8 cellular contexts compared by ENCODE assay signal in genomic region chr10:99430116-99430450, GRCh38. TPM values are rescaled to one million over a fixed set of nuclear protein-coding genes. Genes with fewer than 3 reads are reported as not detected.
A peak's percentile ranks its signal among the peaks of the same experiment; 100 is the strongest.
DNase-seq lines count a peak whose midpoint lies in the region; TF ChIP-seq lines count a peak whose summit lies in the region.

No MANE protein-coding gene starts in this region.

- POLR2A ChIA-PET in HEK293 (lab: Yijun Ruan, JAX) (interaction anchor here (0.5 to 2.1 kb wide), 22 partner anchors 9 to 302 kb away, joined by 3 to 20 read pairs (median 4); partner anchors contain the start of genes CNNM1, COX15, CUTC and ENTPD7), SK-N-SH (lab: Yijun Ruan, JAX) (interaction anchor here (0.9 to 2.1 kb wide), 6 partner anchors 16 to 302 kb away, joined by 3 to 6 read pairs (median 3); partner anchors contain the start of genes CNNM1, CUTC and SLC25A28)

- TF ChIP-seq CTCF in HEK293 (tag by site-specific recombination; IDR thresholded peaks at IDR 0.05): no peak
- TF ChIP-seq CTCF in SK-N-SH (IDR thresholded peaks at IDR 0.05): peak; percentile 16
- TF ChIP-seq CTCF in fibroblast of villous mesenchyme (IDR thresholded peaks at IDR 0.05; ENCODE audit: insufficient read depth, low read depth, low read length): no peak

- H3K9me3 ChIP-seq in ES-I3 (ENCODE audit: control insufficient read depth, insufficient read depth, low read length) (no peaks in the 10 kb centered on the region), HEK293 (ENCODE audit: control insufficient read depth, insufficient read depth, low read depth, low read length) (no peaks in the 10 kb centered on the region), SK-N-SH (no peaks in the 10 kb centered on the region)

- no peaks in the 10 kb centered on the region for H3K9me2 ChIP-seq in SK-N-SH

- peaks cover 4% of the 10 kb centered on the region; the same call in 1 of the 2 replicates for H3K4me1 ChIP-seq in ES-I3 (ENCODE audit: insufficient read depth, low read length)
- peaks cover 9% of the 10 kb centered on the region; the same call in 1 of the 2 replicates for H3K4me1 ChIP-seq in HEK293 (ENCODE audit: control insufficient read depth, insufficient read depth, low read length)
- H3K4me1 ChIP-seq in SK-N-SH (ENCODE audit: control insufficient read depth in 1 of 2, insufficient read depth in 2 of 2, low read depth in 1 of 2, low read length in 1 of 2): peaks cover 8 to 10% of the 10 kb centered on the region in 2 experiments; a peak in 2 of 4 replicates
- H3K4me1 ChIP-seq in rectal smooth muscle tissue (ENCODE audit: control insufficient read depth, insufficient read depth, low read length): peaks cover 22% of the 10 kb centered on the region

- peaks cover 3% of the 10 kb centered on the region for H3F3A ChIP-seq in SK-N-SH (replicated peaks; ENCODE audit: insufficient read depth)

- H3K79me2 ChIP-seq in SK-N-SH (ENCODE audit: insufficient read depth): peaks cover 53% of the 10 kb centered on the region

- H3K4me2 ChIP-seq in SK-N-SH: peak overlapping the region; percentile 94

- TF ChIP-seq EP300 in SK-N-SH (IDR thresholded peaks at IDR 0.05; ENCODE audit: borderline replicate concordance in 1 of 2, low read depth in 1 of 2, low read length in 1 of 2): no peak

- no peaks in the 10 kb centered on the region for H3K27me3 ChIP-seq in SK-N-SH (ENCODE audit: insufficient read depth)
- H3K27me3 ChIP-seq in rectal smooth muscle tissue (ENCODE audit: control insufficient read depth, insufficient read depth, low read length): no peaks in the 10 kb centered on the region

- no peak for TF ChIP-seq RAD21 in SK-N-SH (IDR thresholded peaks at IDR 0.05; ENCODE audit: low read length)

- peak overlapping the region; percentile 99 for H2AFZ ChIP-seq in SK-N-SH (ENCODE audit: low read depth)

- DNase-seq in SK-N-SH (no peak), fibroblast of villous mesenchyme (ENCODE audit: low read depth) (no peak), NCI-H128 (lab: John Stamatoyannopoulos, UW; ENCODE audit: unreplicated experiment) (no peak), GM19238 (ENCODE audit: insufficient read length, low spot score) (no peak), middle frontal gyrus (ENCODE audit: extremely low spot score, low spot score) (no peak)

- H3K4me3 ChIP-seq in HEK293 (ENCODE audit: low read depth, low read length) (peak overlapping the region; percentile 87), SK-N-SH (ENCODE audit: low read depth in 2 of 2, low read length in 1 of 2) (peak overlapping the region; percentile 98), fibroblast of villous mesenchyme (ENCODE audit: low read depth, low read length) (peak overlapping the region; percentile 99), rectal smooth muscle tissue (ENCODE audit: low read length) (peak overlapping the region; percentile 93)

- H4K20me1 ChIP-seq in SK-N-SH (ENCODE audit: insufficient read depth): no peaks in the 10 kb centered on the region

- CTCF ChIA-PET in HEK293 (lab: Yijun Ruan, JAX): interaction anchor here (0.7 to 2.2 kb wide), 5 partner anchors 18 to 183 kb away, joined by 3 to 7 read pairs (median 4); no protein-coding TSS in a partner anchor
- CTCF ChIA-PET in SK-N-SH (lab: Yijun Ruan, JAX): interaction anchor here (1.0 to 3.0 kb wide), 6 partner anchors 30 to 416 kb away, joined by 3 to 12 read pairs (median 4); no protein-coding TSS in a partner anchor

- H3K27ac ChIP-seq in HEK293 (ENCODE audit: extremely low read depth, low read depth, low read length): peak overlapping the region; percentile 59; the same call in 1 of the 2 replicates
- peak overlapping the region; percentile 36 to 49; a peak in 3 of 4 replicates for H3K27ac ChIP-seq in SK-N-SH (ENCODE audit: low read depth in 2 of 2, low read length in 1 of 2)
- peak overlapping the region; percentile 80 for H3K27ac ChIP-seq in rectal smooth muscle tissue (ENCODE audit: low read depth, low read length)

- H3K9ac ChIP-seq in ES-I3 (ENCODE audit: low read depth, low read length) (peak overlapping the region; percentile 86), SK-N-SH (peak overlapping the region; percentile 88), rectal smooth muscle tissue (ENCODE audit: low read length) (peak overlapping the region; percentile 77)

- 0 out of 2 replicates have a peak, but pooled peaks cover 2% of the 10 kb centered on the region for H3K36me3 ChIP-seq in ES-I3 (ENCODE audit: insufficient read depth, low read length)
- H3K36me3 ChIP-seq in HEK293 (ENCODE audit: control insufficient read depth in 2 of 2, insufficient read depth in 1 of 2, low read length in 2 of 2): peaks cover under 1 to 26% of the 10 kb centered on the region in 2 experiments; a peak in 1 of 3 replicates
- H3K36me3 ChIP-seq in SK-N-SH (replicated peaks in 1 of 2; ENCODE audit: control insufficient read depth in 1 of 2, insufficient read depth in 2 of 2, low read length in 1 of 2): peaks cover 6 to 14% of the 10 kb centered on the region in 2 experiments
- peaks cover 7% of the 10 kb centered on the region for H3K36me3 ChIP-seq in rectal smooth muscle tissue (ENCODE audit: control insufficient read depth, insufficient read depth, low read length)

- 4% methylated on average over 12 of the region's 14 CpGs for WGBS in SK-N-SH (ENCODE audit: low lambda C conversion rate)

TF ChIP-seq in HEK293, 187 proteins besides CTCF, POLR2A, EP300 and RAD21 (continues in another document):
- TF ChIP-seq TSHZ1 (tag by site-specific recombination; IDR thresholded peaks at IDR 0.05; ENCODE audit: borderline replicate concordance): no peak
- TF ChIP-seq ZNF37A (tag by site-specific recombination; IDR thresholded peaks at IDR 0.05): no peak
- TF ChIP-seq ZNF394 (tag by site-specific recombination; IDR thresholded peaks at IDR 0.05; ENCODE audit: borderline replicate concordance): peak; percentile 18; the same call in 1 of the 2 replicates
- TF ChIP-seq ZSCAN30 (tag by site-specific recombination; IDR thresholded peaks at IDR 0.05): 0 out of 2 replicates have a peak, but pooled peaks have one; percentile 45
- no peak for TF ChIP-seq ZNF155 (tag by site-specific recombination; IDR thresholded peaks at IDR 0.05)
- no peak for TF ChIP-seq ZNF530 (tag by site-specific recombination; IDR thresholded peaks at IDR 0.05; ENCODE audit: low read depth)

TF ChIP-seq in SK-N-SH, 30 proteins besides CTCF, POLR2A, EP300 and RAD21 (continues in another document):
- TF ChIP-seq NRF1 (IDR thresholded peaks at IDR 0.05; ENCODE audit: low read depth, low read length) (no peak), FOSL2 (IDR thresholded peaks at IDR 0.05; ENCODE audit: borderline replicate concordance, low read depth) (no peak), USF2 (IDR thresholded peaks at IDR 0.05; ENCODE audit: borderline replicate concordance, low read depth, low read length) (no peak), TEAD4 (IDR thresholded peaks at IDR 0.05; ENCODE audit: borderline replicate concordance, insufficient read depth) (no peak), MEF2A (IDR thresholded peaks at IDR 0.05; ENCODE audit: borderline replicate concordance, low read depth) (no peak), RFX5 (IDR thresholded peaks at IDR 0.05; ENCODE audit: low read length) (no peak), JUND (IDR thresholded peaks at IDR 0.05) (no peak), GATA2 (CRISPR knock-in tag; IDR thresholded peaks at IDR 0.05) (no peak), NFIC (IDR thresholded peaks at IDR 0.05; ENCODE audit: borderline replicate concordance) (no peak), SIN3A (IDR thresholded peaks at IDR 0.05; ENCODE audit: borderline replicate concordance, low read depth, low read length) (no peak; the same call in 1 of the 2 replicates), GABPA (IDR thresholded peaks at IDR 0.05; ENCODE audit: low read depth) (no peak), IRF3 (IDR thresholded peaks at IDR 0.05; ENCODE audit: low read depth, low read length) (no peak), SMC3 (IDR thresholded peaks at IDR 0.05; ENCODE audit: low read depth, low read length) (no peak), ZBTB33 (IDR thresholded peaks at IDR 0.05; ENCODE audit: borderline replicate concordance, low read depth) (no peak), RCOR1 (IDR thresholded peaks at IDR 0.05; ENCODE audit: low read length) (no peak)

RNA-seq across cellular contexts. Expression of gene GOT1, which starts 0.3 kb away (rescaled TPM):
- 9.8 and 10.9 TPM in 2 replicates for polyA plus RNA-seq in SK-N-SH (2012; rRNA removed)
- polyA plus RNA-seq in SK-N-SH (2012; cell fraction: cytosol; rRNA removed): 9.8 and 10.7 TPM in 2 replicates
- polyA plus RNA-seq in SK-N-SH (2012; cell fraction: nucleus; rRNA removed): 15.6 and 17.4 TPM in 2 replicates
- 27.2 and 49.0 TPM in 2 replicates for total RNA-seq in fibroblast of villous mesenchyme
